Comparison of ENCODE assay signal across 14 cellular contexts in the genomic region with DNA sequence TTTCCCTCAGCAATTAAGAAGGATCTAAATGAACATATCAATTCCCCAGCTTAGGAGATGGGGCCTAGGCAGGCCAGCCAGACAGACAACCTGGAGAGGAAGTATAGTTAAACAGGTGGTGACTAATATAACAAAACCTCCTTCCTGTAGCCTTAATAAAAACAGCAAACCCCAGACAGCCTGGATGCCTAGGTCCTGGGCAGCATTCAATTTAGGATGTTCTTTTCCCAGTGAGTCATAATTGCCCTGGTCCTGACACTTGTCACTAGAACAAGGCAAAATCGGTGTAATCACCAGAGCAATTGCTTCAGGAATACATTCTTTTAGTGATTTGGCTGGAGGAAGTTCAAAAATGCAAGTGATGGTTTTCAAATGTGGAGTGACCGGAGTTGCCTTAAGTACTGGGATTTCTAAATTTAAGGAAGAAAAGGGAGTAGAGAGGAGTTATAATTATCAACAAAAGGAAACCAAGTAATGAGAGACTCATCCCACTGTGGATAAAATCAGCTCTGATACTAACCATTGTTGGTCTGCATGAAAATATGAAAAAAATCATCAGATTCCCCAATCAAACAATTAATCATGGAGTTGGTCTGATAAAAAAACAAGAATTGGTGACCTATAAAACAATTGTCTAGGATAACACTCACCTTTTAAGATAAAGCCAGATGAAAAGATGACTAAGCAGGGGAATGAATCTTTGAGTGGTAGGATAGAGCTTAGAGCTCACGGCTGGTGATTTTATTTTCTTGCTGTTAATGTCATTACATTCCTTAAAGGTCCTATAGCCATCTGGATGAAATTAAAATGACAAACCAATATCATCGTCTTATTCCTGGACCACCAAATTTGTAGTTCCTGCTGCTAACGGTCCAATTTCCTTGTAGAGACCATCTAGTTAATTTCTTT. TPM values are rescaled to one million over a fixed set of nuclear protein-coding genes. Genes with fewer than 3 reads are reported as not detected.
DNase-seq lines count a peak whose midpoint lies in the region; ATAC-seq and TF ChIP-seq lines count a peak whose summit lies in the region.
"Had no signal": no experiment of that assay in that cellular context is flagged by ENCODE, and none has a peak within 500 bp of the region (broad histone marks: within the 10 kb centered on the region; RNA-seq: fewer than 3 reads in every experiment).

No MANE protein-coding gene starts in this region.

- H3K4me3 ChIP-seq in cardiac fibroblast (replicated peaks in 1 of 2; ENCODE audit: low read depth in 2 of 2, low read length in 2 of 2): no peak overlapping the region
- H3K4me3 ChIP-seq in left lung: no peak overlapping the region

- DNase-seq in Caki2 (ENCODE audit: low read depth) (peak; percentile 71), HT1080 (ENCODE audit: low read depth) (peak; percentile 86), cardiac fibroblast (ENCODE audit: low read depth in 2 of 2) (peak; percentile 59 to 71), left lung (no peak), GM10248 (ENCODE audit: extremely low spot score) (no peak), DMS53 (lab: John Stamatoyannopoulos, UW) (no peak), HT-29 (ENCODE audit: low spot score) (no peak)
- no peak for DNase-seq in stimulated activated CD4-positive, alpha-beta T cell treated with anti-CD3 and anti-CD28 coated beads, Interleukin-4, amount 100 ng/mL, for 4 hours
- DNase-seq: CD4-positive, alpha-beta T cell; naive thymus-derived CD4-positive, alpha-beta T cell; NCI-H2029; stimulated activated CD4-positive, alpha-beta T cell treated with anti-CD3 and anti-CD28 coated beads, Interleukin-15, amount 100 ng/mL, for 24 hours had no signal

- CTCF ChIA-PET in GM10248 (lab: Yijun Ruan, JAX): no interaction called here

- TF ChIP-seq CTCF in cardiac fibroblast (IDR thresholded peaks at IDR 0.05; ENCODE audit: low read depth, low read length) (no peak), left lung (IDR thresholded peaks at IDR 0.05) (no peak), GM10248 (IDR thresholded peaks at IDR 0.05; ENCODE audit: control extremely low read depth, extremely low read depth, low read depth, missing control alignments) (no peak)

- POLR2A ChIA-PET in GM10248 (lab: Yijun Ruan, JAX): no interaction called here

- peak; percentile 45 for ATAC-seq in left lung
- ATAC-seq: naive thymus-derived CD4-positive, alpha-beta T cell; stimulated activated memory B cell treated with anti-CD40 and anti-IgM and Interleukin-4, amounts not matched to agents 10 μg/mL and 1 μg/mL and 100 μg/mL, for 72 hours; WTC11 had no signal

- H3K27me3 ChIP-seq in left lung: no peaks in the 10 kb centered on the region

- no peaks in the 10 kb centered on the region for H3K4me1 ChIP-seq in left lung

- in situ Hi-C loops in Caki2 (cut with HindIII; ENCODE audit: low pct_unique_long_range_greater_than_20kb, low sequenced_read_pairs): no loop called here

- H3K9me3 ChIP-seq in left lung: no peaks in the 10 kb centered on the region

- no peak overlapping the region for H3K27ac ChIP-seq in left lung

- intact Hi-C loops in left lung (cut with DNase I): no loop called here

- H3K36me3 ChIP-seq in left lung: no peaks in the 10 kb centered on the region

RNA-seq across cellular contexts. Expression of gene TARS1, which starts 39.0 kb away (rescaled TPM):
- total RNA-seq in Caki2 (2014; rRNA removed; shearing (Covaris generic); ENCODE audit: low replicate concordance): 165 and 230 TPM in 2 replicates
- total RNA-seq in HT1080 (2014; rRNA removed; shearing (Covaris generic)): 367 and 376 TPM in 2 replicates
- 281 and 345 TPM in 2 replicates for polyA plus RNA-seq in HT1080 (2015; cell fraction: cytosol; rRNA removed)
- 453 and 516 TPM in 2 replicates for polyA plus RNA-seq in HT1080 (2015; cell fraction: nucleus; rRNA removed)
- total RNA-seq in left lung: 100 to 1,000 TPM in 1 of 2 donors, 10 to 100 TPM in 1; 94.6 to 118 TPM
- total RNA-seq in HT-29 (2014; rRNA removed; shearing (Covaris generic)): 138 and 181 TPM in 2 replicates

Comparison
In these comparisons a context has a peak if more than half of its experiments do, and no peak if none do; other contexts are left out.
1. DNase-seq: peak in Caki2 (single experiment), HT1080 (single experiment) and cardiac fibroblast (2 of 2); none in left lung (0 of 2), GM10248 (single experiment), DMS53 (single experiment), HT-29 (single experiment) and stimulated activated CD4-positive, alpha-beta T cell treated with anti-CD3 and anti-CD28 coated beads, Interleukin-4, amount 100 ng/mL, for 4 hours (0 of 2).